19 cellular contexts compared by ENCODE assay signal in the genomic region with DNA sequence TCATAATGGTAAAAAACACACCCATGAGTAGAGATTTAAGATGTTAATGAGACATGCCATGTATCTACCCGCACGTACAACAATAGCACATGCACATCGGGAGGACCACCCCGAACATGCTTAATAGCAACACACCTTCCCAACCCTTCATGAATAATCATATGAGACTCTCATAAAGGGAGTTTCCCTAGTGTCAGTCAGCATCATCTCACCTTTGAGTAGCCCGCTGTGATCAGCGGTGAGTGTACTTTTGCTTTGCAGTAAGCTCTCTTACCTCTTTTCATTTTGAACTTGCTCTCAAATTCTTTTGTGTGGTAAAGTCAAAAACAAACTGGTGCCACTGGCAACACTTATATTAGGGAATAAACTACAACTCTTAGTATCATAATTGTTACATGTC. TPM values are rescaled to one million over a fixed set of nuclear protein-coding genes. Genes with fewer than 3 reads are reported as not detected.
DNase-seq lines count a peak whose midpoint lies in the region; ATAC-seq and TF ChIP-seq lines count a peak whose summit lies in the region.
"Had no signal": no experiment of that assay in that cellular context is flagged by ENCODE, and none has a peak within 500 bp of the region (broad histone marks: within the 10 kb centered on the region; RNA-seq: fewer than 3 reads in every experiment).

No MANE protein-coding gene starts in this region.

- TF ChIP-seq CTCF in CD8-positive, alpha-beta T cell (IDR thresholded peaks at IDR 0.05): no peak

- no peaks in the 10 kb centered on the region for H3K9me3 Mint-ChIP-seq in CD8-positive, alpha-beta T cell
- no peaks in the 10 kb centered on the region for H3K9me3 Mint-ChIP-seq in activated naive CD4-positive, alpha-beta T cell treated with anti-CD3 and anti-CD28 coated beads, Interleukin-2, amount 50 U/mL, for 24 hours
- H3K9me3 Mint-ChIP-seq: endodermal cell had no signal

- H3K27ac Mint-ChIP-seq in CD8-positive, alpha-beta T cell: peak overlapping the region; percentile 65
- H3K27ac Mint-ChIP-seq in activated naive CD4-positive, alpha-beta T cell treated with anti-CD3 and anti-CD28 coated beads, Interleukin-2, amount 50 U/mL, for 24 hours: peak overlapping the region; percentile 84
- H3K27ac Mint-ChIP-seq: endodermal cell had no signal

- POLR2A ChIA-PET in CD8-positive, alpha-beta T cell (lab: Charles Lee): no interaction called here

- intact Hi-C loops in CD8-positive, alpha-beta T cell (cut with DNase I, micrococcal nuclease): loop anchor here (10.0 kb wide), 2 partner anchors 93 to 393 kb away; no protein-coding TSS in a partner anchor

- CTCF ChIA-PET in CD8-positive, alpha-beta T cell (lab: Charles Lee): no interaction called here

- peaks cover 3% of the 10 kb centered on the region for H3K36me3 ChIP-seq in CD8-positive, alpha-beta T cell (ENCODE audit: insufficient read depth, low read length)

- no peaks in the 10 kb centered on the region for H3K27me3 ChIP-seq in CD8-positive, alpha-beta T cell (ENCODE audit: insufficient read depth, low read length)
- H3K27me3 ChIP-seq: testis had no signal

- H3K27ac ChIP-seq in CD8-positive, alpha-beta T cell (ENCODE audit: low read depth, low read length): no peak overlapping the region
- H3K27ac ChIP-seq: testis had no signal

- H3K4me1 ChIP-seq in CD8-positive, alpha-beta T cell (ENCODE audit: insufficient read depth, low read length): peaks cover 24% of the 10 kb centered on the region
- H3K4me1 ChIP-seq: testis had no signal

- ATAC-seq in CD8-positive, alpha-beta T cell: peak; percentile 92
- ATAC-seq in GM21825 (IDR thresholded peaks at IDR 0.05; ENCODE audit: unreplicated experiment): no peak
- ATAC-seq: K562, mucosa of descending colon had no signal

- H3K27me3 Mint-ChIP-seq in CD8-positive, alpha-beta T cell (ENCODE audit: low read depth): no peaks in the 10 kb centered on the region
- no peaks in the 10 kb centered on the region for H3K27me3 Mint-ChIP-seq in activated naive CD4-positive, alpha-beta T cell treated with anti-CD3 and anti-CD28 coated beads, Interleukin-2, amount 50 U/mL, for 24 hours

- H3K4me3 Mint-ChIP-seq in CD8-positive, alpha-beta T cell: no peak overlapping the region
- H3K4me3 Mint-ChIP-seq in activated naive CD4-positive, alpha-beta T cell treated with anti-CD3 and anti-CD28 coated beads, Interleukin-2, amount 50 U/mL, for 24 hours: peak overlapping the region; percentile 37
- H3K4me3 Mint-ChIP-seq: endodermal cell had no signal

- no peak overlapping the region for H3K4me3 ChIP-seq in CD8-positive, alpha-beta T cell (ENCODE audit: low read depth, low read length)
- H3K4me3 ChIP-seq: K562, mucosa of descending colon, testis had no signal

- peak; percentile 58 for DNase-seq in activated CD4-positive, alpha-beta T cell treated with anti-CD3 and anti-CD28 coated beads for 48 hours
- no peak for DNase-seq in activated CD4-positive, alpha-beta T cell treated with anti-CD3 and anti-CD28 coated beads for 1 hour
- DNase-seq in CD8-positive, alpha-beta T cell: peak in 2 of 7 experiments; percentile 36 to 63
- DNase-seq in stimulated activated CD4-positive, alpha-beta T cell treated with anti-CD3 and anti-CD28 coated beads, Interleukin-15, amount 100 ng/mL, for 24 hours: peak; percentile 49
- no peak for DNase-seq in OCI-M1 (lab: John Stamatoyannopoulos, UW)
- DNase-seq in NCI-H128 (lab: John Stamatoyannopoulos, UW; ENCODE audit: unreplicated experiment): no peak
- DNase-seq: endodermal cell, head of caudate nucleus, mucosa of descending colon, NCI-H187, NCI-H226, occipital lobe, SK-N-SH, testis had no signal

- H3K4me1 Mint-ChIP-seq in CD8-positive, alpha-beta T cell (ENCODE audit: low read depth): peaks cover 73% of the 10 kb centered on the region
- H3K4me1 Mint-ChIP-seq in activated naive CD4-positive, alpha-beta T cell treated with anti-CD3 and anti-CD28 coated beads, Interleukin-2, amount 50 U/mL, for 24 hours: peaks cover 75% of the 10 kb centered on the region

- H3K9me3 ChIP-seq in CD8-positive, alpha-beta T cell (ENCODE audit: low read length): no peaks in the 10 kb centered on the region
- H3K9me3 ChIP-seq: mucosa of descending colon, SK-N-SH, testis had no signal

- H3K36me3 Mint-ChIP-seq in CD8-positive, alpha-beta T cell: peaks cover 72% of the 10 kb centered on the region
- peaks cover 31% of the 10 kb centered on the region for H3K36me3 Mint-ChIP-seq in activated naive CD4-positive, alpha-beta T cell treated with anti-CD3 and anti-CD28 coated beads, Interleukin-2, amount 50 U/mL, for 24 hours

RNA-seq across cellular contexts. Expression of gene ZBED2, which starts 23.1 kb away (rescaled TPM):
- under 1 TPM; 0.19 to 0.22 TPM for total RNA-seq in CD8-positive, alpha-beta T cell
- total RNA-seq: chondrocyte, endodermal cell, liver, mucosa of descending colon, occipital lobe, testis had no signal

RNA-seq across cellular contexts. Expression of gene CD96, which starts 30.1 kb away (rescaled TPM):
- total RNA-seq in CD8-positive, alpha-beta T cell: 100 to 1,000 TPM; 218 to 219 TPM
- total RNA-seq: endodermal cell, occipital lobe had no signal

Comparison
In these comparisons a context has a peak if more than half of its experiments do, and no peak if none do; other contexts are left out.
1. DNase-seq: peak in activated CD4-positive, alpha-beta T cell treated with anti-CD3 and anti-CD28 coated beads for 48 hours (single experiment) and stimulated activated CD4-positive, alpha-beta T cell treated with anti-CD3 and anti-CD28 coated beads, Interleukin-15, amount 100 ng/mL, for 24 hours (single experiment); none in activated CD4-positive, alpha-beta T cell treated with anti-CD3 and anti-CD28 coated beads for 1 hour (single experiment), OCI-M1 (single experiment) and NCI-H128 (single experiment).